ENCODE assay signal across 30 cellular contexts in the genomic region with DNA sequence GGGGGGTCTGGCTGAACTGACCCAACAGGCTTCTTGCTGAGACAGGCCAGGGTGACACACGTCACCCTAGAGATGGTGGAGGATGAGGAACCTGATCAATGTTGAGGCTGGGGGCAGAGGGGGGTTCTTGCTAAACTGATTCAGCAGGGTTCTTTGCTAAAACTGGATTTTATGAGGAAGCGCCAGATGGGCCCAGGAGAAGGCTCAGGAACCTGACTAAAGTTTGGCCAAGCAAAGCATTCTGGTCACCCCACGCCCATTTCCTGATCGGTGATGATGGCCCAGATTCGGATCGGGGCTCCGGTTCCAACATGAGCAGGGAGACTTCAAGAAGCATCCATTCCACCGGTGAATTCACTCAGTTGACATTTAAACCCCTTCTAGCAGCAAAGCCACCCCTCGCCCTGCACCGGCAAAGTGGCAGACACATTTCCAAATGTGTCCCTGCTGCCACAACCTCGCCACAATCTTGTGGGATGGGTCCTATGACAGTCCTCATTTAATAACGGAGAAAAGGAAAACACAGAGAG. TPM values are rescaled to one million over a fixed set of nuclear protein-coding genes. Genes with fewer than 3 reads are reported as not detected.
"Had no signal": no experiment of that assay in that cellular context is flagged by ENCODE, and none has a peak within 500 bp of the region (broad histone marks: within the 10 kb centered on the region; RNA-seq: fewer than 3 reads in every experiment).

No MANE protein-coding gene starts in this region.

- H3K4me1 ChIP-seq: SJCRH30 had no signal

- H3K36me3 Mint-ChIP-seq: activated naive CD4-positive, alpha-beta T cell treated with anti-CD3 and anti-CD28 coated beads, Interleukin-2, amount 10 ng/mL, durations not matched to agents 7 days and 5 days; activated naive CD8-positive, alpha-beta T cell treated with anti-CD3 and anti-CD28 coated beads, Interleukin-2, amount 10 ng/mL, durations not matched to agents 7 days and 5 days had no signal

- ATAC-seq: activated CD4-positive, alpha-beta T cell treated with anti-CD3 and anti-CD28 coated beads for 36 hours; activated T-cell treated with anti-CD3 and anti-CD28 coated beads, Interleukin-2, amount 50 U/mL, for 72 hours; K562 had no signal

- H3K27ac Mint-ChIP-seq: activated CD4-positive, alpha-beta memory T cell treated with anti-CD3 and anti-CD28 coated beads, Interleukin-2, amount 10 ng/mL, durations not matched to agents 7 days and 5 days; activated CD4-positive, alpha-beta T cell treated with anti-CD3 and anti-CD28 coated beads for 36 hours; activated naive CD4-positive, alpha-beta T cell treated with anti-CD3 and anti-CD28 coated beads, Interleukin-2, amount 10 ng/mL, durations not matched to agents 7 days and 5 days; activated naive CD8-positive, alpha-beta T cell treated with anti-CD3 and anti-CD28 coated beads, Interleukin-2, amount 10 ng/mL, durations not matched to agents 7 days and 5 days; activated T-cell treated with anti-CD3 and anti-CD28 coated beads, Interleukin-2, amount 50 U/mL, for 72 hours; activated T-helper 2 cell treated with anti-CD3 and anti-CD28 coated beads, Interferon-gamma antibody, Interleukin-2, Interleukin-4, amounts not matched to agents 10 μg/mL and 5 μg/mL and 100 μg/mL, durations not matched to agents 14 hours and 24 hours and 36 hours had no signal

- H3K27ac ChIP-seq: SJCRH30 had no signal

- FAIRE-seq: K562 had no signal

- H3K27me3 ChIP-seq: breast epithelium, SJCRH30 had no signal

- H3K36me3 ChIP-seq: adrenal gland, breast epithelium, SJCRH30 had no signal

- H3K4me3 ChIP-seq: adrenal gland, breast epithelium, K562, SJCRH30 had no signal

- DNase-seq: activated CD4-positive, alpha-beta memory T cell treated with anti-CD3 and anti-CD28 coated beads, Interleukin-2, amount 10 ng/mL, durations not matched to agents 7 days and 5 days; activated CD4-positive, alpha-beta T cell treated with anti-CD3 and anti-CD28 coated beads for 36 hours; activated CD4-positive, alpha-beta T cell treated with anti-CD3 and anti-CD28 coated beads, Interleukin-2, amount 50 U/mL, for 1 hour; activated gamma-delta T cell treated with Interleukin-2 at 50 U/mL for 16 hours; activated naive CD4-positive, alpha-beta T cell treated with anti-CD3 and anti-CD28 coated beads, Interleukin-2, amount 10 ng/mL, durations not matched to agents 7 days and 5 days; activated naive CD8-positive, alpha-beta T cell treated with anti-CD3 and anti-CD28 coated beads, Interleukin-2, amount 10 ng/mL, durations not matched to agents 7 days and 5 days; activated T-cell treated with anti-CD3 and anti-CD28 coated beads, Interleukin-2, amount 50 U/mL, for 72 hours; adrenal gland; anterior cingulate cortex; Karpas-422; MM.1S; NCI-H1105; NCI-H1436; NCI-H1694 treated with DMSO at 0.1 percent for 48 hours; NCI-H2029 treated with DMSO at 0.1 percent for 48 hours; NCI-H345; NCI-H510A; NCI-H526 treated with DMSO at 0.1 percent for 48 hours; NCI-H82; Right ventricle myocardium superior; SJCRH30; SK-N-SH; T-helper 1 cell had no signal

- H3K4me1 Mint-ChIP-seq: activated CD4-positive, alpha-beta memory T cell treated with anti-CD3 and anti-CD28 coated beads, Interleukin-2, amount 10 ng/mL, durations not matched to agents 7 days and 5 days; activated CD4-positive, alpha-beta T cell treated with anti-CD3 and anti-CD28 coated beads for 36 hours; activated naive CD4-positive, alpha-beta T cell treated with anti-CD3 and anti-CD28 coated beads, Interleukin-2, amount 10 ng/mL, durations not matched to agents 7 days and 5 days had no signal

- H3K27me3 Mint-ChIP-seq: activated CD4-positive, alpha-beta T cell treated with anti-CD3 and anti-CD28 coated beads for 36 hours; activated naive CD8-positive, alpha-beta T cell treated with anti-CD3 and anti-CD28 coated beads, Interleukin-2, amount 10 ng/mL, durations not matched to agents 7 days and 5 days had no signal

- H3K9me3 ChIP-seq: adrenal gland, breast epithelium, SJCRH30, SK-N-SH had no signal

- H3K4me3 Mint-ChIP-seq: activated CD4-positive, alpha-beta memory T cell treated with anti-CD3 and anti-CD28 coated beads, Interleukin-2, amount 10 ng/mL, durations not matched to agents 7 days and 5 days; activated CD4-positive, alpha-beta T cell treated with anti-CD3 and anti-CD28 coated beads for 36 hours; activated naive CD4-positive, alpha-beta T cell treated with anti-CD3 and anti-CD28 coated beads, Interleukin-2, amount 10 ng/mL, durations not matched to agents 7 days and 5 days; activated naive CD8-positive, alpha-beta T cell treated with anti-CD3 and anti-CD28 coated beads, Interleukin-2, amount 10 ng/mL, durations not matched to agents 7 days and 5 days; activated T-cell treated with anti-CD3 and anti-CD28 coated beads, Interleukin-2, amount 50 U/mL, for 72 hours had no signal

RNA-seq across cellular contexts. Expression of gene SLC22A11, which starts 1.0 kb away (rescaled TPM):
- total RNA-seq: activated CD4-positive, alpha-beta memory T cell treated with anti-CD3 and anti-CD28 coated beads, Interleukin-2, amount 10 ng/mL, durations not matched to agents 7 days and 5 days; activated CD8-positive, alpha-beta memory T cell treated with anti-CD3 and anti-CD28 coated beads for 36 hours; activated naive CD8-positive, alpha-beta T cell treated with anti-CD3 and anti-CD28 coated beads, Interleukin-2, amount 10 ng/mL, durations not matched to agents 7 days and 5 days; activated T-cell treated with anti-CD3 and anti-CD28 coated beads, Interleukin-2, amount 50 U/mL, for 72 hours; activated T-helper 2 cell treated with anti-CD3 and anti-CD28 coated beads, Interferon-gamma antibody, Interleukin-2, Interleukin-4, amounts not matched to agents 10 μg/mL and 5 μg/mL and 100 μg/mL, durations not matched to agents 14 hours and 24 hours and 36 hours; breast epithelium; K562; Right ventricle myocardium superior; RPMI7951; SJCRH30; T-helper 2 cell treated with Interferon-gamma antibody and Interleukin-4, amounts not matched to agents 100 ng/mL and 5 ng/mL, for 36 hours had no signal
- polyA plus RNA-seq: SK-N-SH had no signal

RNA-seq across cellular contexts. Expression of gene SLC22A12, which starts 34.2 kb away (rescaled TPM):
- total RNA-seq: activated CD4-positive, alpha-beta memory T cell treated with anti-CD3 and anti-CD28 coated beads, Interleukin-2, amount 10 ng/mL, durations not matched to agents 7 days and 5 days; activated CD4-positive, alpha-beta T cell treated with anti-CD3 and anti-CD28 coated beads for 36 hours; activated CD8-positive, alpha-beta memory T cell treated with anti-CD3 and anti-CD28 coated beads for 36 hours; activated naive CD8-positive, alpha-beta T cell treated with anti-CD3 and anti-CD28 coated beads, Interleukin-2, amount 10 ng/mL, durations not matched to agents 7 days and 5 days; activated T-cell treated with anti-CD3 and anti-CD28 coated beads, Interleukin-2, amount 50 U/mL, for 72 hours; activated T-helper 2 cell treated with anti-CD3 and anti-CD28 coated beads, Interferon-gamma antibody, Interleukin-2, Interleukin-4, amounts not matched to agents 10 μg/mL and 5 μg/mL and 100 μg/mL, durations not matched to agents 14 hours and 24 hours and 36 hours; adrenal gland; breast epithelium; K562; OCI-LY7; Right ventricle myocardium superior; RPMI7951; SJCRH30; T-helper 2 cell treated with Interferon-gamma antibody and Interleukin-4, amounts not matched to agents 100 ng/mL and 5 ng/mL, for 36 hours had no signal
- polyA plus RNA-seq: adrenal gland, K562, SK-N-SH had no signal
